ENCODE assay signal across 14 cellular contexts in genomic region chr11:17385492-17385891, GRCh38. TPM values are rescaled to one million over a fixed set of nuclear protein-coding genes. Genes with fewer than 3 reads are reported as not detected.
"Had no signal": no experiment of that assay in that cellular context is flagged by ENCODE, and none has a peak within 500 bp of the region (broad histone marks: within the 10 kb centered on the region; RNA-seq: fewer than 3 reads in every experiment).

No MANE protein-coding gene starts in this region.

- ATAC-seq: activated CD8-positive, alpha-beta T cell treated with anti-CD3 and anti-CD28 coated beads for 36 hours; left lobe of liver had no signal

- H3K4me3 Mint-ChIP-seq: activated CD8-positive, alpha-beta T cell treated with anti-CD3 and anti-CD28 coated beads for 36 hours; central memory CD8-positive, alpha-beta T cell; nephron progenitor cell had no signal

- H3K9me3 ChIP-seq: esophagus muscularis mucosa, ovary, upper lobe of left lung had no signal

- H3K27me3 Mint-ChIP-seq: activated CD8-positive, alpha-beta T cell treated with anti-CD3 and anti-CD28 coated beads for 36 hours; central memory CD8-positive, alpha-beta T cell had no signal

- H3K27ac Mint-ChIP-seq: activated CD8-positive, alpha-beta T cell treated with anti-CD3 and anti-CD28 coated beads for 36 hours; nephron progenitor cell had no signal

- H3K36me3 ChIP-seq: esophagus muscularis mucosa, ovary, upper lobe of left lung had no signal

- DNase-seq: activated CD4-positive, alpha-beta T cell treated with anti-CD3 and anti-CD28 coated beads for 4 hours; activated CD8-positive, alpha-beta T cell treated with anti-CD3 and anti-CD28 coated beads for 36 hours; activated naive CD4-positive, alpha-beta T cell treated with Interleukin-2 at 50 U/mL for 16 hours; mesenchymal stem cell; nephron progenitor cell; ovary; T-helper 1 cell had no signal

- H3K4me3 ChIP-seq: ovary, SK-N-MC, skin epidermis had no signal

- H3K9me3 Mint-ChIP-seq: activated CD8-positive, alpha-beta T cell treated with anti-CD3 and anti-CD28 coated beads for 36 hours; central memory CD8-positive, alpha-beta T cell; nephron progenitor cell had no signal

- H3K27ac ChIP-seq: ovary, SK-N-MC, skin epidermis, upper lobe of left lung had no signal

- H3K4me1 Mint-ChIP-seq: central memory CD8-positive, alpha-beta T cell had no signal

- H3K27me3 ChIP-seq: ovary, upper lobe of left lung had no signal

RNA-seq across cellular contexts. Expression of gene KCNJ11, which starts 3.0 kb away (rescaled TPM):
- total RNA-seq: fibroblast of villous mesenchyme had no signal
